In genomic region chr5:120405923-120406322, GRCh38 we compare ENCODE assay signal across 1 cellular context.
TF ChIP-seq lines count a peak whose summit lies in the region.

No MANE protein-coding gene starts in this region.

TF ChIP-seq in SK-N-SH treated with all-trans-retinoic acid at 6 μM for 48 hours, 23 proteins besides CTCF, POLR2A, EP300 and RAD21 (continued from another document):
- no peak for TF ChIP-seq TCF4 (CRISPR knock-in tag; IDR thresholded peaks at IDR 0.05; ENCODE audit: borderline replicate concordance)
- no peak for TF ChIP-seq TOX (CRISPR knock-in tag; IDR thresholded peaks at IDR 0.05; ENCODE audit: borderline replicate concordance)
- TF ChIP-seq CREB5 (CRISPR knock-in tag; IDR thresholded peaks at IDR 0.05; ENCODE audit: low read depth): no peak
- TF ChIP-seq ZFP30 (CRISPR knock-in tag; IDR thresholded peaks at IDR 0.05): no peak
- no peak for TF ChIP-seq ZFP3 (CRISPR knock-in tag; IDR thresholded peaks at IDR 0.05)
- no peak for TF ChIP-seq RARB (CRISPR knock-in tag; IDR thresholded peaks at IDR 0.05)
- no peak for TF ChIP-seq POU6F1 (CRISPR knock-in tag; IDR thresholded peaks at IDR 0.05; ENCODE audit: borderline replicate concordance, low read depth)
- TF ChIP-seq ARNTL (CRISPR knock-in tag; IDR thresholded peaks at IDR 0.05; ENCODE audit: borderline replicate concordance, low read depth): no peak
- no peak for TF ChIP-seq ZC3H10 (CRISPR knock-in tag; IDR thresholded peaks at IDR 0.05)
- no peak for TF ChIP-seq ESRRG (CRISPR knock-in tag; IDR thresholded peaks at IDR 0.05)
- TF ChIP-seq SNAI2 (CRISPR knock-in tag; IDR thresholded peaks at IDR 0.05): no peak
- no peak for TF ChIP-seq ZNF70 (CRISPR knock-in tag; IDR thresholded peaks at IDR 0.05)
